ENCODE assay signal across 16 cellular contexts in the genomic region with DNA sequence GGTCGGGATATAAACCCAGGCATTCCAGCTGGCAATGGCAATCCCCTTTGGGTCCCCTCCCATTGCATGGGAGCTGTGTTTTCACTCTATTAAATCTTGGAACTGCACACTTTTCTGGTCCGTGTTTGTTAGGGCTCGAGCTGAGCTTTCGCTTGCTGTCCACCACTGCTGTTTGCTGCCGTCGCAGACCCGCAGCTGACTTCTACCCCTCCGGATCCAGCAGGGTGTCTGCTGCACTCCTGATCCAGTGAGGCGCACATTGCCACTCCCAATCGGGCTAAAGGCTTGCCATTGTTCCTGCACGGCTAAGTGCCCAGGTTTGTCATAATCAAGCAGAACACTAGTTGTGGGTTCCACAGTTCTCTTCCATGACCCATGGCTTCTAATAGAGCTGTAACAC.
DNase-seq lines count a peak whose midpoint lies in the region; TF ChIP-seq lines count a peak whose summit lies in the region.
"Had no signal": no experiment of that assay in that cellular context is flagged by ENCODE, and none has a peak within 500 bp of the region (broad histone marks: within the 10 kb centered on the region; RNA-seq: fewer than 3 reads in every experiment).

No MANE protein-coding gene starts in this region.

- no peak overlapping the region for H2BK15ac ChIP-seq in neuronal stem cell (ENCODE audit: low read length)

- no peak overlapping the region for H4K8ac ChIP-seq in neuronal stem cell (ENCODE audit: low read depth, low read length)

- H3K4ac ChIP-seq in neuronal stem cell (ENCODE audit: low read length) = no peak overlapping the region

- H3K4me1 ChIP-seq in neuronal stem cell (ENCODE audit: control insufficient read depth in 2 of 2, insufficient read depth in 1 of 2, low read depth in 1 of 2, low read length in 2 of 2) (peaks cover 1 to 2% of the 10 kb centered on the region in 2 donors), suprapubic skin (no peaks in the 10 kb centered on the region)
- H3K4me1 ChIP-seq: A549, Caco-2 had no signal

- H3K9me3 ChIP-seq in neuronal stem cell (replicated peaks in 1 of 2; ENCODE audit: control insufficient read depth in 2 of 2, insufficient read depth in 1 of 2, low read depth in 1 of 2, low read length in 2 of 2) (no peaks in the 10 kb centered on the region), suprapubic skin (no peaks in the 10 kb centered on the region)
- H3K9me3 ChIP-seq: A549, Caco-2 had no signal

- no peak overlapping the region for H2BK12ac ChIP-seq in neuronal stem cell (ENCODE audit: low read length)

- H2AFZ ChIP-seq in neuronal stem cell (ENCODE audit: low read length) = peak overlapping the region; percentile 48

- H2BK5ac ChIP-seq in neuronal stem cell (ENCODE audit: low read length) = no peak overlapping the region

- no peak overlapping the region for H3K9ac ChIP-seq in neuronal stem cell (ENCODE audit: low read depth, low read length, poor library complexity)
- H3K9ac ChIP-seq: BLaER1 treated with 17β-estradiol and CSF1 and Interleukin-3, amounts not matched to agents 10 nM and 100 nM had no signal

- no peak overlapping the region for H3K27ac ChIP-seq in neuronal stem cell (replicated peaks; ENCODE audit: low read length)
- H3K27ac ChIP-seq in suprapubic skin = no peak overlapping the region
- H3K27ac ChIP-seq: 22Rv1; A549; BLaER1 treated with 17β-estradiol and CSF1 and Interleukin-3, amounts not matched to agents 10 nM and 100 nM; C4-2B had no signal

- no CpG with 5 or more reads among the region's 11 CpGs for WGBS in neuronal stem cell (ENCODE audit: extremely low coverage in 2 of 2, insufficient read length in 2 of 2, insufficient replicate concordance in 1 of 2), 2 donors
- 87% methylated on average over 11 of the region's 11 CpGs for WGBS in suprapubic skin

- H3K4me3 ChIP-seq in neuronal stem cell (ENCODE audit: low read length in 2 of 2) (no peak overlapping the region), suprapubic skin (no peak overlapping the region)
- H3K4me3 ChIP-seq: A549; BLaER1 treated with 17β-estradiol and CSF1 and Interleukin-3, amounts not matched to agents 10 nM and 100 nM had no signal

- H4K91ac ChIP-seq in neuronal stem cell (ENCODE audit: low read depth, low read length, poor library complexity) = no peak overlapping the region

- no peak for TF ChIP-seq POLR2A in suprapubic skin (IDR thresholded peaks at IDR 0.05)

- no peak overlapping the region for H2AK5ac ChIP-seq in neuronal stem cell (ENCODE audit: low read depth, low read length)

- no peak overlapping the region for H3K18ac ChIP-seq in neuronal stem cell (ENCODE audit: low read length)

- no peaks in the 10 kb centered on the region for H3K79me1 ChIP-seq in neuronal stem cell (ENCODE audit: low read depth, low read length)

- no peak overlapping the region for H3K4me2 ChIP-seq in neuronal stem cell (ENCODE audit: insufficient read depth, low read length, poor library complexity, severe bottlenecking)
- H3K4me2 ChIP-seq: A549; BLaER1 treated with 17β-estradiol and CSF1 and Interleukin-3, amounts not matched to agents 10 nM and 100 nM had no signal

- H3K23ac ChIP-seq in neuronal stem cell (ENCODE audit: low read depth, low read length, poor library complexity) = no peak overlapping the region

- H3K36me3 ChIP-seq in neuronal stem cell (replicated peaks in 1 of 2; ENCODE audit: control insufficient read depth in 2 of 2, insufficient read depth in 2 of 2, low read length in 2 of 2) = no peaks in the 10 kb centered on the region
- no peaks in the 10 kb centered on the region for H3K36me3 ChIP-seq in suprapubic skin
- H3K36me3 ChIP-seq: BLaER1 treated with 17β-estradiol and CSF1 and Interleukin-3, amounts not matched to agents 10 nM and 100 nM had no signal

- H2BK120ac ChIP-seq in neuronal stem cell (ENCODE audit: low read depth, low read length) = no peak overlapping the region

- H3K14ac ChIP-seq in neuronal stem cell (ENCODE audit: low read length) = no peak overlapping the region

- no peaks in the 10 kb centered on the region for H3K27me3 ChIP-seq in neuronal stem cell (ENCODE audit: control insufficient read depth in 3 of 3, insufficient read depth in 3 of 3, low read depth in 1 of 3, low read length in 3 of 3)
- H3K27me3 ChIP-seq in suprapubic skin = no peaks in the 10 kb centered on the region
- H3K27me3 ChIP-seq: BLaER1 treated with 17β-estradiol and CSF1 and Interleukin-3, amounts not matched to agents 10 nM and 100 nM had no signal

- TF ChIP-seq EP300 in suprapubic skin (IDR thresholded peaks at IDR 0.05) = no peak

- TF ChIP-seq CTCF in suprapubic skin (IDR thresholded peaks at IDR 0.05) = no peak

- DNase-seq in NCI-H146 (lab: John Stamatoyannopoulos, UW) (peak; percentile 65), NCI-H146 treated with DMSO at 0.1 percent for 48 hours (lab: John Stamatoyannopoulos, UW; ENCODE audit: unreplicated experiment) (no peak), neuronal stem cell (ENCODE audit: low spot score) (no peak), suprapubic skin (ENCODE audit: low spot score in 2 of 2) (no peak)
- DNase-seq in activated CD4-positive, alpha-beta T cell treated with anti-CD3 and anti-CD28 coated beads, Interleukin-2, amount 50 U/mL, for 1 hour = no peak
- DNase-seq: AML-193; Caco-2; Calu3; CD4-positive, alpha-beta T cell; CD8-positive, alpha-beta T cell; DMS79 treated with DMSO at 0.1 percent for 48 hours; GF-D8 had no signal
